ENCODE assay signal across 16 cellular contexts in genomic region chr3:159860269-159860668, GRCh38. TPM values are rescaled to one million over a fixed set of nuclear protein-coding genes. Genes with fewer than 3 reads are reported as not detected.
DNase-seq lines count a peak whose midpoint lies in the region; ATAC-seq, FAIRE-seq and TF ChIP-seq lines count a peak whose summit lies in the region.
"Had no signal": no experiment of that assay in that cellular context is flagged by ENCODE, and none has a peak within 500 bp of the region (broad histone marks: within the 10 kb centered on the region; RNA-seq: fewer than 3 reads in every experiment).

No MANE protein-coding gene starts in this region.

- H3K9me3 Mint-ChIP-seq in nephron progenitor cell: no peaks in the 10 kb centered on the region
- H3K9me3 Mint-ChIP-seq: activated naive CD8-positive, alpha-beta T cell treated with anti-CD3 and anti-CD28 coated beads, Interleukin-2, amount 10 ng/mL, durations not matched to agents 7 days and 5 days had no signal

- H3K4me2 ChIP-seq in GM12878 (ENCODE audit: control insufficient read depth, insufficient read depth): peak overlapping the region; percentile 77; the same call in 1 of the 2 replicates

- ATAC-seq in GM19395 (IDR thresholded peaks at IDR 0.05; ENCODE audit: unreplicated experiment) (peak; percentile 55), GM12878 (peak; percentile 16; the same call in 1 of the 3 replicates), aorta (ENCODE audit: low FRiP score) (no peak), GM18520 (IDR thresholded peaks at IDR 0.05; ENCODE audit: unreplicated experiment) (no peak)
- ATAC-seq: activated CD4-positive, CD25-positive, alpha-beta regulatory T cell treated with anti-CD3 and anti-CD28 coated beads, Interleukin-2, amount 50 U/mL, for 24 hours had no signal

- no peaks in the 10 kb centered on the region for H3K79me2 ChIP-seq in GM12878 (ENCODE audit: control insufficient read depth, insufficient read depth, low read length)

- POLR2A ChIA-PET in GM12878 (lab: Charles Lee): no interaction called here

- no peak for TF ChIP-seq EP300 in GM12878 (IDR thresholded peaks at IDR 0.05; ENCODE audit: borderline replicate concordance in 1 of 2, control insufficient read depth in 1 of 2, low read depth in 2 of 2, low read length in 2 of 2)

- RAD21 ChIA-PET in GM12878 (lab: Charles Lee; ENCODE audit: unreplicated experiment): no interaction called here

- no TSS peak for BruUV-seq in GM12878 (replicated peaks; lab: Mats Ljungman, UMichigan)

- TF ChIP-seq CTCF in GM12878 (IDR thresholded peaks at IDR 0.05 in 2 of 3, conservative IDR thresholded peaks at IDR 0.05 in 1 of 3; ENCODE audit: control insufficient read depth in 2 of 3, extremely low read depth in 1 of 3, insufficient read depth in 1 of 3, low read depth in 3 of 3, low read length in 3 of 3) (no peak), nephron progenitor cell (IDR thresholded peaks at IDR 0.05) (no peak)

- H3K27me3 Mint-ChIP-seq in nephron progenitor cell (ENCODE audit: low read depth, poor library complexity): no peaks in the 10 kb centered on the region

- no peak overlapping the region for H3K4me3 ChIP-seq in GM12878
- no peak overlapping the region for H3K4me3 ChIP-seq in small intestine (ENCODE audit: low read depth in 1 of 2, low read length in 2 of 2)
- H3K4me3 ChIP-seq in aorta (ENCODE audit: low read length in 2 of 2): no peak overlapping the region
- H3K4me3 ChIP-seq: esophagus squamous epithelium, tibial nerve had no signal

- H4K20me1 ChIP-seq in GM12878 (ENCODE audit: control insufficient read depth, insufficient read depth): no peaks in the 10 kb centered on the region

- no peak for TF ChIP-seq RAD21 in GM12878 (IDR thresholded peaks at IDR 0.05; ENCODE audit: insufficient read depth, low read depth, low read length)

- H3K27me3 ChIP-seq in GM12878 (replicated peaks in 1 of 2; ENCODE audit: control insufficient read depth in 2 of 2, insufficient read depth in 2 of 2, low read length in 1 of 2) (no peaks in the 10 kb centered on the region), small intestine (ENCODE audit: control insufficient read depth in 2 of 2, insufficient read depth in 2 of 2, low read length in 2 of 2) (no peaks in the 10 kb centered on the region), aorta (ENCODE audit: control insufficient read depth in 1 of 2, insufficient read depth in 2 of 2, low read length in 1 of 2) (no peaks in the 10 kb centered on the region)
- H3K27me3 ChIP-seq: esophagus squamous epithelium, tibial nerve had no signal

- peak overlapping the region; percentile 30 for H3K27ac ChIP-seq in GM12878 (ENCODE audit: control insufficient read depth, insufficient read depth)
- no peak overlapping the region for H3K27ac ChIP-seq in small intestine (ENCODE audit: low read depth in 1 of 2, low read length in 1 of 2)
- H3K27ac ChIP-seq in aorta (ENCODE audit: low read depth in 1 of 2, low read length in 2 of 2): no peak overlapping the region

- FAIRE-seq in GM12878 (lab: Jason Lieb, UNC): no peak
- no peak for FAIRE-seq in small intestine (lab: Jason Lieb, UNC)
- FAIRE-seq: colon had no signal

- H3K36me3 Mint-ChIP-seq in nephron progenitor cell (ENCODE audit: low read depth): no peaks in the 10 kb centered on the region
- H3K36me3 Mint-ChIP-seq: activated naive CD8-positive, alpha-beta T cell treated with anti-CD3 and anti-CD28 coated beads, Interleukin-2, amount 10 ng/mL, durations not matched to agents 7 days and 5 days had no signal

- in situ Hi-C loops in G401 (cut with HindIII; ENCODE audit: low sequenced_read_pairs) (no loop called here), GM12878 (cut with MboI) (no loop called here)

- intact Hi-C loops in GM12878 (cut with micrococcal nuclease; ENCODE audit: unreplicated experiment) (no loop called here), aorta (cut with DNase I) (no loop called here)

- CTCF ChIA-PET in GM12878 (lab: Yijun Ruan, JAX): interaction anchor here (0.8 to 1.4 kb wide), 2 partner anchors 9 to 32 kb away, joined by 3 read pairs; no protein-coding TSS in a partner anchor

- no peak overlapping the region for H3K9ac ChIP-seq in GM12878 (ENCODE audit: control insufficient read depth, insufficient read depth, low read length)

- no peaks in the 10 kb centered on the region for H3K9me3 ChIP-seq in GM12878 (replicated peaks; ENCODE audit: control insufficient read depth, insufficient read depth, low read length)
- H3K9me3 ChIP-seq in small intestine (ENCODE audit: control insufficient read depth, low read depth): no peaks in the 10 kb centered on the region
- H3K9me3 ChIP-seq in aorta (ENCODE audit: control insufficient read depth, low read length): no peaks in the 10 kb centered on the region
- H3K9me3 ChIP-seq: esophagus squamous epithelium, tibial nerve had no signal

- TF ChIP-seq POLR2A in GM12878 (IDR thresholded peaks at IDR 0.05; ENCODE audit: low read depth, low read length): no peak

- 13% methylated on average over 3 of the region's 3 CpGs for WGBS in GM12878 (ENCODE audit: insufficient coverage, insufficient replicate concordance, low lambda C conversion rate, missing lambda C conversion rate)
- WGBS in small intestine, 3 donors: 64 to 79% (median 77%) methylated on average over 3 of the region's 3 CpGs
- WGBS in aorta, 2 donors: 77 to 79% methylated on average over 3 of the region's 3 CpGs

- H3K36me3 ChIP-seq in GM12878 (ENCODE audit: control insufficient read depth in 2 of 2, insufficient read depth in 2 of 2, low read length in 1 of 2): no peaks in the 10 kb centered on the region
- H3K36me3 ChIP-seq in small intestine (ENCODE audit: control insufficient read depth in 2 of 2, insufficient read depth in 2 of 2, low read length in 2 of 2): no peaks in the 10 kb centered on the region
- no peaks in the 10 kb centered on the region for H3K36me3 ChIP-seq in aorta (ENCODE audit: control insufficient read depth in 1 of 2, insufficient read depth in 2 of 2, low read length in 1 of 2)
- H3K36me3 ChIP-seq: esophagus squamous epithelium, tibial nerve had no signal

- H3K4me1 ChIP-seq in GM12878 (ENCODE audit: control insufficient read depth, insufficient read depth, low read length): peaks cover 29% of the 10 kb centered on the region
- H3K4me1 ChIP-seq in small intestine (ENCODE audit: control insufficient read depth in 2 of 2, insufficient read depth in 1 of 2, low read depth in 1 of 2, low read length in 1 of 2): peaks cover 1 to 5% of the 10 kb centered on the region in 2 donors
- peaks cover 9 to 11% of the 10 kb centered on the region in 2 donors for H3K4me1 ChIP-seq in aorta (ENCODE audit: control insufficient read depth in 1 of 2, insufficient read depth in 2 of 2, low read length in 2 of 2)

- H3K4me3 Mint-ChIP-seq in nephron progenitor cell: no peak overlapping the region
- H3K4me3 Mint-ChIP-seq: activated naive CD8-positive, alpha-beta T cell treated with anti-CD3 and anti-CD28 coated beads, Interleukin-2, amount 10 ng/mL, durations not matched to agents 7 days and 5 days had no signal

- SMC1A ChIA-PET in GM12878 (lab: Charles Lee; ENCODE audit: uncharacterized antibody, unreplicated experiment): interaction anchor here (2.0 to 2.5 kb wide), 2 partner anchors 28 to 146 kb away, joined by 5 to 8 read pairs; no protein-coding TSS in a partner anchor

- peak; percentile 15 for DNase-seq in G401 (ENCODE audit: low spot score)
- no peak for DNase-seq in GM12878 (ENCODE audit: low read depth, low spot score)
- no peak for DNase-seq in nephron progenitor cell
- no peak for DNase-seq in small intestine
- no peak for DNase-seq in aorta
- no peak for DNase-seq in MV-4-11 (lab: John Stamatoyannopoulos, UW)
- DNase-seq: activated naive CD8-positive, alpha-beta T cell treated with anti-CD3 and anti-CD28 coated beads, Interleukin-2, amount 10 ng/mL, durations not matched to agents 7 days and 5 days; activated T-cell treated with anti-CD3 and anti-CD28 coated beads for 4 hours; DMS153; esophagus squamous epithelium; nucleus accumbens had no signal

- H2AFZ ChIP-seq in GM12878 (ENCODE audit: control insufficient read depth, low read depth, low read length): no peak overlapping the region

- peaks cover 68% of the 10 kb centered on the region for H3K4me1 Mint-ChIP-seq in nephron progenitor cell

- H3K27ac Mint-ChIP-seq in nephron progenitor cell: peak overlapping the region; percentile 96
- H3K27ac Mint-ChIP-seq: activated naive CD8-positive, alpha-beta T cell treated with anti-CD3 and anti-CD28 coated beads, Interleukin-2, amount 10 ng/mL, durations not matched to agents 7 days and 5 days had no signal

TF ChIP-seq in GM12878, 131 proteins besides CTCF, POLR2A, EP300 and RAD21 (continues in another document):
- no peak for TF ChIP-seq RFX5 (IDR thresholded peaks at IDR 0.05; ENCODE audit: low read depth, low read length)
- TF ChIP-seq PAX5 (IDR thresholded peaks at IDR 0.05; ENCODE audit: borderline replicate concordance, low read depth, low read length): no peak
- TF ChIP-seq IKZF2 (IDR thresholded peaks at IDR 0.05): no peak

RNA-seq across cellular contexts. Expression of gene SCHIP1, which starts 20.6 kb away (rescaled TPM):
- total RNA-seq in G401 (2014; rRNA removed; shearing (Covaris generic)): 0.25 and 5.0 TPM in 2 replicates
- total RNA-seq in GM12878 (2013; cell fraction: nucleolus; rRNA removed): 0.17 TPM in 1 of 2 replicates, not detected in the other
- total RNA-seq in GM12878 (2014; rRNA removed) (0.98 and 1.4 TPM in 2 replicates), GM12878 (2014; rRNA removed; fragmentation: Illumina TruSeq; extraction: Trizol) (1.4 and 1.6 TPM in 2 replicates), GM12878 (2021) (0.27 and 1.5 TPM in 2 replicates), aorta (10 to 100 TPM; 18.0 to 32.7 TPM)
- polyA plus RNA-seq in GM12878 (2011; ENCODE audit: low read depth): not detected
- polyA plus RNA-seq in GM12878 (2011; rRNA removed) (0.10 TPM in 1 of 2 replicates, not detected in the other), GM12878 (2014; fragmentation: Illumina TruSeq; extraction: Trizol) (1.7 and 2.8 TPM in 2 replicates), GM12878 (2014; fragmentation: Nextera tagmentation; extraction: Ambion mirVana) (1 to 10 TPM; 1.2 to 2.8 TPM), GM12878 (2014; rRNA removed) (1.1 and 1.2 TPM in 2 replicates), GM12878 (2016; fragmentation: Nextera tagmentation; extraction: Ambion mirVana) (1 to 10 TPM in 1 of 2 experiments, under 1 TPM in 1; 0.84 to 2.1 TPM), small intestine (1 to 10 TPM in 1 of 3 donors, under 1 TPM in 1, not detected in 1; 0.54 to 3.5 TPM), aorta (1 to 10 TPM; 2.8 to 9.0 TPM)
- 0.05 and 0.07 TPM in 2 replicates for polyA plus RNA-seq in GM12878 (2011; cell fraction: cytosol; rRNA removed)
- 0.10 and 0.39 TPM in 2 replicates for polyA plus RNA-seq in GM12878 (2011; cell fraction: nucleus; rRNA removed)
- 0.25 TPM in 1 of 2 replicates, not detected in the other for polyA plus RNA-seq in GM12878 (2012)
- 0.05 and 0.07 TPM in 2 replicates for polyA minus RNA-seq in GM12878 (2011; rRNA and poly(A)+ RNA removed)
- polyA minus RNA-seq in GM12878 (2011; cell fraction: cytosol; rRNA and poly(A)+ RNA removed): not detected in 2 replicates
- polyA minus RNA-seq in GM12878 (2011; cell fraction: nucleus; rRNA and poly(A)+ RNA removed): 0.36 TPM in 1 of 2 replicates, not detected in the other
- total RNA-seq: activated naive CD8-positive, alpha-beta T cell treated with anti-CD3 and anti-CD28 coated beads, Interleukin-2, amount 10 ng/mL, durations not matched to agents 7 days and 5 days had no signal

Comparison
In these comparisons a context has a peak if more than half of its experiments do, and no peak if none do; other contexts are left out.
1. ATAC-seq: peak in GM19395 (single experiment) and GM12878 (single experiment); none in aorta (single experiment) and GM18520 (single experiment).